Comparison of ENCODE assay signal across 9 cellular contexts in genomic region chr7:131072505-131073091, GRCh38.
DNase-seq lines count a peak whose midpoint lies in the region; ATAC-seq and TF ChIP-seq lines count a peak whose summit lies in the region.
"Had no signal": no experiment of that assay in that cellular context is flagged by ENCODE, and none has a peak within 500 bp of the region (broad histone marks: within the 10 kb centered on the region; RNA-seq: fewer than 3 reads in every experiment).

No MANE protein-coding gene starts in this region.

- DNase-seq in activated CD4-positive, alpha-beta memory T cell treated with anti-CD3 and anti-CD28 coated beads for 36 hours, result no peak
- no peak for DNase-seq in activated CD4-positive, alpha-beta memory T cell treated with anti-CD3 and anti-CD28 coated beads, Interleukin-2, amount 10 ng/mL, durations not matched to agents 7 days and 5 days
- DNase-seq in SK-N-MC (ENCODE audit: low read depth, low spot score) (peak; percentile 70), fibroblast of pulmonary artery (ENCODE audit: low read depth) (peak; percentile 54), stomach (no peak), NCI-H446 (lab: John Stamatoyannopoulos, UW) (no peak), amniotic stem cell (lab: John Stamatoyannopoulos, UW) (no peak)

- H3K4me3 ChIP-seq in SK-N-MC, result peak overlapping the region; percentile 75
- H3K4me3 ChIP-seq in fibroblast of pulmonary artery (replicated peaks; ENCODE audit: low read depth, low read length), result no peak overlapping the region
- H3K4me3 ChIP-seq in stomach, result no peak overlapping the region

- peaks cover 24% of the 10 kb centered on the region for H3K36me3 Mint-ChIP-seq in activated CD4-positive, alpha-beta memory T cell treated with anti-CD3 and anti-CD28 coated beads for 36 hours
- H3K36me3 Mint-ChIP-seq in activated CD4-positive, alpha-beta memory T cell treated with anti-CD3 and anti-CD28 coated beads, Interleukin-2, amount 10 ng/mL, durations not matched to agents 7 days and 5 days (ENCODE audit: low read depth), result peaks cover 43% of the 10 kb centered on the region

- no peak for TF ChIP-seq POLR2A in stomach (IDR thresholded peaks at IDR 0.05)

- peaks cover 78% of the 10 kb centered on the region for H3K4me1 Mint-ChIP-seq in activated CD4-positive, alpha-beta memory T cell treated with anti-CD3 and anti-CD28 coated beads for 36 hours (ENCODE audit: low read depth)
- H3K4me1 Mint-ChIP-seq in activated CD4-positive, alpha-beta memory T cell treated with anti-CD3 and anti-CD28 coated beads, Interleukin-2, amount 10 ng/mL, durations not matched to agents 7 days and 5 days, result peaks cover 54% of the 10 kb centered on the region

- H3K9ac ChIP-seq in SK-N-MC (ENCODE audit: insufficient read length), result peak overlapping the region; percentile 56

- 72 to 77% (median 76%) methylated on average over 5 of the region's 5 CpGs for WGBS in stomach, 5 donors

- H3K4me3 Mint-ChIP-seq in activated CD4-positive, alpha-beta memory T cell treated with anti-CD3 and anti-CD28 coated beads for 36 hours, result no peak overlapping the region
- no peak overlapping the region for H3K4me3 Mint-ChIP-seq in activated CD4-positive, alpha-beta memory T cell treated with anti-CD3 and anti-CD28 coated beads, Interleukin-2, amount 10 ng/mL, durations not matched to agents 7 days and 5 days
- H3K4me3 Mint-ChIP-seq: T-helper 1 cell treated with Interleukin-12 subunit alpha and Interleukin-12 subunit beta and Interleukin-4 antibody, amounts not matched to agents 30 μg/mL and 1 μg/mL, for 36 hours had no signal

- no peak for ATAC-seq in HG02970 (IDR thresholded peaks at IDR 0.05; ENCODE audit: low FRiP score, unreplicated experiment)

- peaks cover 23 to 91% (median 61%) of the 10 kb centered on the region in 4 donors for H3K4me1 ChIP-seq in stomach

- peak overlapping the region; percentile 96 for H3K27ac ChIP-seq in SK-N-MC
- peak overlapping the region in 4 of 5 donors; percentile 24 to 73 (median 58) for H3K27ac ChIP-seq in stomach

- H3K36me3 ChIP-seq in SK-N-MC (ENCODE audit: insufficient read depth, low read length) (0 out of 2 replicates have a peak, but pooled peaks cover 12% of the 10 kb centered on the region), stomach (peaks cover 5 to 17% (median 15%) of the 10 kb centered on the region in 4 donors)

- no peaks in the 10 kb centered on the region for H3K9me3 Mint-ChIP-seq in activated CD4-positive, alpha-beta memory T cell treated with anti-CD3 and anti-CD28 coated beads for 36 hours
- H3K9me3 Mint-ChIP-seq in activated CD4-positive, alpha-beta memory T cell treated with anti-CD3 and anti-CD28 coated beads, Interleukin-2, amount 10 ng/mL, durations not matched to agents 7 days and 5 days, result no peaks in the 10 kb centered on the region
- H3K9me3 Mint-ChIP-seq: T-helper 1 cell treated with Interleukin-12 subunit alpha and Interleukin-12 subunit beta and Interleukin-4 antibody, amounts not matched to agents 30 μg/mL and 1 μg/mL, for 36 hours had no signal

- POLR2A ChIA-PET in activated CD4-positive, alpha-beta memory T cell treated with anti-CD3 and anti-CD28 coated beads for 36 hours (lab: Charles Lee), result interaction anchor here (0.5 kb wide), 1 partner anchor 213 kb away, joined by 3 read pairs; no protein-coding TSS in a partner anchor
- POLR2A ChIA-PET in activated CD4-positive, alpha-beta memory T cell treated with anti-CD3 and anti-CD28 coated beads, Interleukin-2, amount 10 ng/mL, durations not matched to agents 7 days and 5 days (lab: Charles Lee), result interaction anchor here (1.4 to 1.9 kb wide), 2 partner anchors 34 to 37 kb away, joined by 3 to 10 read pairs; no protein-coding TSS in a partner anchor

- peak overlapping the region; percentile 67 for H3K27ac Mint-ChIP-seq in activated CD4-positive, alpha-beta memory T cell treated with anti-CD3 and anti-CD28 coated beads for 36 hours
- H3K27ac Mint-ChIP-seq in activated CD4-positive, alpha-beta memory T cell treated with anti-CD3 and anti-CD28 coated beads, Interleukin-2, amount 10 ng/mL, durations not matched to agents 7 days and 5 days, result no peak overlapping the region

- TF ChIP-seq CTCF in fibroblast of pulmonary artery (IDR thresholded peaks at IDR 0.05; ENCODE audit: low read length, missing control alignments) (no peak), stomach (IDR thresholded peaks at IDR 0.05) (no peak)

- no peaks in the 10 kb centered on the region for H3K27me3 Mint-ChIP-seq in activated CD4-positive, alpha-beta memory T cell treated with anti-CD3 and anti-CD28 coated beads for 36 hours
- H3K27me3 Mint-ChIP-seq in activated CD4-positive, alpha-beta memory T cell treated with anti-CD3 and anti-CD28 coated beads, Interleukin-2, amount 10 ng/mL, durations not matched to agents 7 days and 5 days, result no peaks in the 10 kb centered on the region

- intact Hi-C loops in activated CD4-positive, alpha-beta memory T cell treated with anti-CD3 and anti-CD28 coated beads for 36 hours (cut with micrococcal nuclease), result loop anchor here (5.0 kb wide), 1 partner anchor 430 kb away; no protein-coding TSS in a partner anchor
- intact Hi-C loops in stomach (cut with DNase I; ENCODE audit: low total_unique reads), result no loop called here

- no peaks in the 10 kb centered on the region for H3K27me3 ChIP-seq in stomach

- no peak for TF ChIP-seq EP300 in stomach (IDR thresholded peaks at IDR 0.05)

- CTCF ChIA-PET in activated CD4-positive, alpha-beta memory T cell treated with anti-CD3 and anti-CD28 coated beads for 36 hours (lab: Charles Lee), result interaction anchor here (0.6 to 1.0 kb wide), 2 partner anchors 23 to 117 kb away, joined by 3 to 4 read pairs; no protein-coding TSS in a partner anchor
- CTCF ChIA-PET in activated CD4-positive, alpha-beta memory T cell treated with anti-CD3 and anti-CD28 coated beads, Interleukin-2, amount 10 ng/mL, durations not matched to agents 7 days and 5 days (lab: Charles Lee), result interaction anchor here (1.0 to 1.2 kb wide), 4 partner anchors 15 to 175 kb away, joined by 3 to 4 read pairs (median 3); no protein-coding TSS in a partner anchor

- H3K9me3 ChIP-seq in SK-N-MC (ENCODE audit: low read depth, low read length), result no peaks in the 10 kb centered on the region
- H3K9me3 ChIP-seq in stomach, result no peaks in the 10 kb centered on the region

Comparison
In these comparisons a context has a peak if more than half of its experiments do, and no peak if none do; other contexts are left out.
1. DNase-seq: peak in SK-N-MC (single experiment) and fibroblast of pulmonary artery (single experiment); none in activated CD4-positive, alpha-beta memory T cell treated with anti-CD3 and anti-CD28 coated beads for 36 hours (single experiment), activated CD4-positive, alpha-beta memory T cell treated with anti-CD3 and anti-CD28 coated beads, Interleukin-2, amount 10 ng/mL, durations not matched to agents 7 days and 5 days (single experiment), stomach (single experiment), NCI-H446 (0 of 2) and amniotic stem cell (single experiment).